19 cellular contexts compared by ENCODE assay signal in genomic region chr4:143391261-143391660, GRCh38. TPM values are rescaled to one million over a fixed set of nuclear protein-coding genes. Genes with fewer than 3 reads are reported as not detected.
DNase-seq lines count a peak whose midpoint lies in the region; ATAC-seq and TF ChIP-seq lines count a peak whose summit lies in the region.
"Had no signal": no experiment of that assay in that cellular context is flagged by ENCODE, and none has a peak within 500 bp of the region (broad histone marks: within the 10 kb centered on the region; RNA-seq: fewer than 3 reads in every experiment).

No MANE protein-coding gene starts in this region.

- peaks cover 29% of the 10 kb centered on the region for H3K79me1 ChIP-seq in mesenchymal stem cell (replicated peaks; ENCODE audit: low read length, poor library complexity, severe bottlenecking)

- no peak overlapping the region for H3K18ac ChIP-seq in mesenchymal stem cell (ENCODE audit: low read depth in 1 of 2, low read length in 2 of 2)

- H2BK15ac ChIP-seq in mesenchymal stem cell (ENCODE audit: low read depth, poor library complexity, severe bottlenecking), result no peak overlapping the region

- no peak overlapping the region for H3K4ac ChIP-seq in mesenchymal stem cell (ENCODE audit: low read depth in 1 of 2, low read length in 2 of 2)

- H3K27me3 ChIP-seq in cardiac muscle cell, result no peaks in the 10 kb centered on the region
- no peaks in the 10 kb centered on the region for H3K27me3 ChIP-seq in mesenchymal stem cell (ENCODE audit: control insufficient read depth in 1 of 2, insufficient read depth in 1 of 2, low read length in 2 of 2)
- no peaks in the 10 kb centered on the region for H3K27me3 ChIP-seq in thoracic aorta (replicated peaks; ENCODE audit: insufficient read depth)
- no peaks in the 10 kb centered on the region for H3K27me3 ChIP-seq in esophagus squamous epithelium

- no peak overlapping the region for H3K23ac ChIP-seq in mesenchymal stem cell (ENCODE audit: low read length in 2 of 2)

- no peak for TF ChIP-seq POLR2A in esophagus squamous epithelium (IDR thresholded peaks at IDR 0.05)

- no peak overlapping the region for H4K91ac ChIP-seq in mesenchymal stem cell (ENCODE audit: low read length)

- H3K4me3 ChIP-seq in cardiac muscle cell, result no peak overlapping the region
- no peak overlapping the region for H3K4me3 ChIP-seq in mesenchymal stem cell (ENCODE audit: insufficient read depth in 1 of 2, low read depth in 1 of 2, low read length in 2 of 2)
- peak overlapping the region; percentile 18 for H3K4me3 ChIP-seq in thoracic aorta
- H3K4me3 ChIP-seq in esophagus squamous epithelium, result no peak overlapping the region
- H3K4me3 ChIP-seq: HAP-1 had no signal

- peak overlapping the region; percentile 37 for H3K9ac ChIP-seq in mesenchymal stem cell (ENCODE audit: low read length)

- intact Hi-C loops in Right ventricle myocardium inferior (cut with DNase I), result no loop called here
- intact Hi-C loops in esophagus squamous epithelium (cut with DNase I), result loop anchor here (10.0 kb wide), 1 partner anchor 56 kb away; the partner anchor contains the start of gene GAB1

- no peaks in the 10 kb centered on the region for H3K36me3 ChIP-seq in cardiac muscle cell
- H3K36me3 ChIP-seq in mesenchymal stem cell (ENCODE audit: control insufficient read depth in 1 of 2, insufficient read depth in 2 of 2, low read depth in 1 of 2, low read length in 2 of 2), result peaks cover 0 to 2% of the 10 kb centered on the region in 2 experiments
- no peaks in the 10 kb centered on the region for H3K36me3 ChIP-seq in thoracic aorta
- H3K36me3 ChIP-seq in esophagus squamous epithelium, result no peaks in the 10 kb centered on the region
- H3K36me3 ChIP-seq: HAP-1 had no signal

- no peak overlapping the region for H3K14ac ChIP-seq in mesenchymal stem cell (ENCODE audit: low read length in 2 of 2)

- H3K36me3 Mint-ChIP-seq in activated naive CD4-positive, alpha-beta T cell treated with anti-CD3 and anti-CD28 coated beads, Interleukin-2, amount 50 U/mL, for 72 hours, result no peaks in the 10 kb centered on the region
- H3K36me3 Mint-ChIP-seq: activated naive CD4-positive, alpha-beta T cell treated with anti-CD3 and anti-CD28 coated beads, Interleukin-2, amount 50 U/mL, for 24 hours had no signal

- H3K9me3 Mint-ChIP-seq in activated naive CD4-positive, alpha-beta T cell treated with anti-CD3 and anti-CD28 coated beads, Interleukin-2, amount 50 U/mL, for 72 hours, result no peaks in the 10 kb centered on the region
- H3K9me3 Mint-ChIP-seq: activated CD4-positive, alpha-beta T cell treated with anti-CD3 and anti-CD28 coated beads, Interleukin-2, amount 10 ng/mL, durations not matched to agents 24 days and 14 days; activated naive CD4-positive, alpha-beta T cell treated with anti-CD3 and anti-CD28 coated beads, Interleukin-2, amount 50 U/mL, for 24 hours; type B pancreatic cell had no signal

- DNase-seq in cardiac muscle cell (ENCODE audit: low read depth in 1 of 2, low spot score in 1 of 2), result no peak
- no peak for DNase-seq in Right ventricle myocardium inferior (ENCODE audit: missing footprints)
- DNase-seq in mesenchymal stem cell, result no peak
- no peak for DNase-seq in thoracic aorta (ENCODE audit: low spot score)
- no peak for DNase-seq in SKM-1 (lab: John Stamatoyannopoulos, UW; ENCODE audit: unreplicated experiment)
- DNase-seq in esophagus squamous epithelium (lab: John Stamatoyannopoulos, UW), result no peak
- no peak for DNase-seq in activated naive CD4-positive, alpha-beta T cell treated with anti-CD3 and anti-CD28 coated beads, Interleukin-2, amount 50 U/mL, for 72 hours (ENCODE audit: low spot score in 2 of 2)
- DNase-seq: activated CD4-positive, alpha-beta T cell treated with anti-CD3 and anti-CD28 coated beads, Interleukin-2, amount 10 ng/mL, durations not matched to agents 24 days and 14 days; Karpas-422; NCI-H1105; NCI-H2107; stimulated activated CD4-positive, alpha-beta T cell treated with anti-CD3 and anti-CD28 coated beads, Interleukin-12 subunit alpha, Interleukin-12 subunit beta, amount 100 ng/mL, for 4 hours had no signal

- H2AFZ ChIP-seq in mesenchymal stem cell (ENCODE audit: low read depth, low read length), result no peak overlapping the region

- no peak overlapping the region for H2BK120ac ChIP-seq in mesenchymal stem cell (ENCODE audit: low read depth, low read length)

- no peak overlapping the region for H2BK12ac ChIP-seq in mesenchymal stem cell (ENCODE audit: low read length in 2 of 2)

- 90% methylated on average over 3 of the region's 3 CpGs for WGBS in mesenchymal stem cell
- WGBS in esophagus squamous epithelium, 2 donors, result 88 to 92% methylated on average over 3 of the region's 3 CpGs

- no peak for TF ChIP-seq CTCF in cardiac muscle cell (IDR thresholded peaks at IDR 0.05; ENCODE audit: low read depth, low read length)
- no peak for TF ChIP-seq CTCF in thoracic aorta (IDR thresholded peaks at IDR 0.05)
- no peak for TF ChIP-seq CTCF in esophagus squamous epithelium (IDR thresholded peaks at IDR 0.05)

- H3K27ac Mint-ChIP-seq in activated naive CD4-positive, alpha-beta T cell treated with anti-CD3 and anti-CD28 coated beads, Interleukin-2, amount 50 U/mL, for 72 hours, result no peak overlapping the region
- H3K27ac Mint-ChIP-seq: activated CD4-positive, alpha-beta T cell treated with anti-CD3 and anti-CD28 coated beads, Interleukin-2, amount 10 ng/mL, durations not matched to agents 24 days and 14 days; activated naive CD4-positive, alpha-beta T cell treated with anti-CD3 and anti-CD28 coated beads, Interleukin-2, amount 50 U/mL, for 24 hours; type B pancreatic cell had no signal

- H2BK5ac ChIP-seq in mesenchymal stem cell (ENCODE audit: low read depth, low read length, poor library complexity, severe bottlenecking), result no peak overlapping the region

- H3K27ac ChIP-seq in cardiac muscle cell, result peak overlapping the region; percentile 31
- H3K27ac ChIP-seq in mesenchymal stem cell (ENCODE audit: low read length, poor library complexity, severe bottlenecking), result no peak overlapping the region
- H3K27ac ChIP-seq in thoracic aorta, result peak overlapping the region; percentile 40 to 66
- H3K27ac ChIP-seq in esophagus squamous epithelium, result peak overlapping the region in 2 of 4 donors; percentile 16 to 18
- H3K27ac ChIP-seq: 22Rv1, C4-2B had no signal

- no peak overlapping the region for H4K8ac ChIP-seq in mesenchymal stem cell (ENCODE audit: low read length)

- no peak overlapping the region for H3K4me2 ChIP-seq in mesenchymal stem cell (ENCODE audit: low read length, poor library complexity, severe bottlenecking)

- H2AK5ac ChIP-seq in mesenchymal stem cell (ENCODE audit: low read length, severe bottlenecking), result no peak overlapping the region

- H3K4me1 ChIP-seq in cardiac muscle cell (ENCODE audit: low read depth) (peaks cover 44% of the 10 kb centered on the region), mesenchymal stem cell (ENCODE audit: control insufficient read depth, insufficient read depth, low read depth, low read length) (peaks cover 5% of the 10 kb centered on the region), thoracic aorta (ENCODE audit: control insufficient read depth in 1 of 2, low read depth in 2 of 2) (peaks cover 65 to 92% of the 10 kb centered on the region in 2 donors), esophagus squamous epithelium (peaks cover 5 to 63% (median 16%) of the 10 kb centered on the region in 3 donors)
- H3K4me1 ChIP-seq: HAP-1 had no signal

- ATAC-seq in Right ventricle myocardium inferior, result no peak
- ATAC-seq in SK-N-SH treated with all-trans-retinoic acid at 6 μM for 48 hours, result peak; percentile 11; the same call in 1 of the 3 replicates
- no peak for ATAC-seq in thoracic aorta (ENCODE audit: insufficient number of reproducible peaks, low FRiP score, low read depth)
- no peak for ATAC-seq in activated naive CD4-positive, alpha-beta T cell treated with anti-CD3 and anti-CD28 coated beads, Interleukin-2, amount 50 U/mL, for 72 hours
- ATAC-seq: Panc1 had no signal

- H3K9me3 ChIP-seq in cardiac muscle cell (ENCODE audit: low read depth) (no peaks in the 10 kb centered on the region), mesenchymal stem cell (ENCODE audit: control insufficient read depth, low read length) (no peaks in the 10 kb centered on the region), thoracic aorta (no peaks in the 10 kb centered on the region), esophagus squamous epithelium (no peaks in the 10 kb centered on the region)
- H3K9me3 ChIP-seq: HAP-1 had no signal

TF ChIP-seq in SK-N-SH treated with all-trans-retinoic acid at 6 μM for 48 hours, 23 proteins besides CTCF, POLR2A, EP300 and RAD21 (continues in another document):
- TF ChIP-seq GLIS3 (CRISPR knock-in tag; IDR thresholded peaks at IDR 0.05), result no peak
- no peak for TF ChIP-seq ZFP3 (CRISPR knock-in tag; IDR thresholded peaks at IDR 0.05)
- TF ChIP-seq TSHZ2 (CRISPR knock-in tag; IDR thresholded peaks at IDR 0.05), result no peak
- no peak for TF ChIP-seq ZFP30 (CRISPR knock-in tag; IDR thresholded peaks at IDR 0.05)
- no peak for TF ChIP-seq SNAI2 (CRISPR knock-in tag; IDR thresholded peaks at IDR 0.05)

RNA-seq across cellular contexts. Expression of gene GAB1, which starts 54.6 kb away (rescaled TPM):
- total RNA-seq in cardiac muscle cell, result 35.8 and 63.9 TPM in 2 replicates
- 11.9 and 16.0 TPM in 2 replicates for polyA plus RNA-seq in cardiac muscle cell
- 77.4 TPM for total RNA-seq in Right ventricle myocardium inferior
- polyA plus RNA-seq in mesenchymal stem cell (2013, experiment 1 of 2), result 13.3 TPM
- polyA plus RNA-seq in mesenchymal stem cell (2013, experiment 2 of 2), result 13.7 TPM
- total RNA-seq in thoracic aorta, result 10 to 100 TPM; 48.3 to 77.3 TPM
- total RNA-seq in esophagus squamous epithelium, result 10 to 100 TPM; 25.7 to 37.6 (median 32.8) TPM
- 1 to 10 TPM in 1 of 2 donors, not detected in 1; 3.2 TPM for total RNA-seq in activated naive CD4-positive, alpha-beta T cell treated with anti-CD3 and anti-CD28 coated beads, Interleukin-2, amount 50 U/mL, for 72 hours
